ENCODE assay signal across 17 cellular contexts in the genomic region with DNA sequence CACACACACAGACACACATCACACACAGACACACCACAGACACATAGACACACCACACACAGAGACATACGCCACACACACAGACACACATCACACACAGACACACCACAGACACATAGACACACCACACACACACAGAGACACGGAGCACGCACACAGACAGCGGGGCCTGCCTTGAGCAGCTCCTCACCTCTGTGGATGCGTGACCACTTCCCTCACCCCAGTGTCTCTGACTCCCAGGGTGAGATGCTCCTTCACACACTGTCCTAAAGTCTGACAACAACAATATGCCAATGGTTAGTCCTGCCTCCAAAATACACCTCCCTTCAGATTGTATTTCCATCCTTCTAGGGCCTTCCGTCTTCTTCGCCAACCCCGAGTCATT. TPM values are rescaled to one million over a fixed set of nuclear protein-coding genes. Genes with fewer than 3 reads are reported as not detected.
A peak's percentile ranks its signal among the peaks of the same experiment; 100 is the strongest.
DNase-seq lines count a peak whose midpoint lies in the region; ATAC-seq and TF ChIP-seq lines count a peak whose summit lies in the region.
"Had no signal": no experiment of that assay in that cellular context is flagged by ENCODE, and none has a peak within 500 bp of the region (broad histone marks: within the 10 kb centered on the region; RNA-seq: fewer than 3 reads in every experiment).

No MANE protein-coding gene starts in this region.

- H3K36me3 ChIP-seq in SJSA1 (no peaks in the 10 kb centered on the region), smooth muscle cell (ENCODE audit: low read depth) (no peaks in the 10 kb centered on the region)
- H3K36me3 ChIP-seq: right atrium auricular region had no signal

- H3K4me1 ChIP-seq in SJSA1 (replicated peaks), result peaks cover 60% of the 10 kb centered on the region
- peaks cover 21% of the 10 kb centered on the region for H3K4me1 ChIP-seq in smooth muscle cell (ENCODE audit: low read depth)

- H3K27me3 ChIP-seq in SJSA1 (replicated peaks) (no peaks in the 10 kb centered on the region), smooth muscle cell (ENCODE audit: low read depth) (no peaks in the 10 kb centered on the region)
- H3K27me3 ChIP-seq: body of pancreas, right atrium auricular region had no signal

- peak overlapping the region; percentile 92 for H3K9ac ChIP-seq in smooth muscle cell (ENCODE audit: low read depth)

- no peaks in the 10 kb centered on the region for H3K36me3 Mint-ChIP-seq in T-helper 1 cell treated with Interleukin-12 subunit alpha and Interleukin-12 subunit beta and Interleukin-4 antibody, amounts not matched to agents 30 μg/mL and 1 μg/mL, for 36 hours (ENCODE audit: low read depth)
- peaks cover 10% of the 10 kb centered on the region for H3K36me3 Mint-ChIP-seq in endothelial cell (ENCODE audit: low read depth, unreplicated experiment)

- H3K9me3 Mint-ChIP-seq in T-helper 1 cell treated with Interleukin-12 subunit alpha and Interleukin-12 subunit beta and Interleukin-4 antibody, amounts not matched to agents 30 μg/mL and 1 μg/mL, for 36 hours, result no peaks in the 10 kb centered on the region
- H3K9me3 Mint-ChIP-seq in endothelial cell (ENCODE audit: unreplicated experiment), result no peaks in the 10 kb centered on the region

- WGBS in smooth muscle cell (ENCODE audit: low lambda C conversion rate), result 97% methylated on average over 8 of the region's 8 CpGs

- H3K27ac Mint-ChIP-seq in T-helper 1 cell treated with Interleukin-12 subunit alpha and Interleukin-12 subunit beta and Interleukin-4 antibody, amounts not matched to agents 30 μg/mL and 1 μg/mL, for 36 hours, result peak overlapping the region; percentile 65
- H3K27ac Mint-ChIP-seq in endothelial cell (ENCODE audit: unreplicated experiment), result peak overlapping the region; percentile 83

- no peak overlapping the region for H2AFZ ChIP-seq in smooth muscle cell (ENCODE audit: low read depth)

- no peak for DNase-seq in T-helper 1 cell
- no peak for DNase-seq in SJSA1 (ENCODE audit: low read depth in 1 of 2, low spot score in 2 of 2)
- DNase-seq in endothelial cell (ENCODE audit: low spot score), result no peak
- no peak for DNase-seq in smooth muscle cell (lab: John Stamatoyannopoulos, UW; ENCODE audit: unreplicated experiment)
- no peak for DNase-seq in GM19238 (ENCODE audit: insufficient read length, low spot score)
- no peak for DNase-seq in NCI-H187 treated with DMSO at 0.1 percent for 48 hours (lab: John Stamatoyannopoulos, UW)
- DNase-seq: 8988T; body of pancreas; effector memory CD4-positive, alpha-beta T cell; KBM-7; NCI-H146; NCI-H748 treated with DMSO at 0.1 percent for 48 hours; Right ventricle myocardium superior; substantia nigra had no signal

- peak overlapping the region; percentile 90; the same call in 1 of the 2 replicates for H3K27ac ChIP-seq in SJSA1
- peak overlapping the region; percentile 97 for H3K27ac ChIP-seq in smooth muscle cell (ENCODE audit: low read depth)

- no peak overlapping the region for H3K4me3 ChIP-seq in SJSA1
- H3K4me3 ChIP-seq in smooth muscle cell, result no peak overlapping the region
- H3K4me3 ChIP-seq: body of pancreas, right atrium auricular region had no signal

- TF ChIP-seq CTCF in endothelial cell (IDR thresholded peaks at IDR 0.05; ENCODE audit: unreplicated experiment) (no peak), smooth muscle cell (IDR thresholded peaks at IDR 0.05; ENCODE audit: borderline replicate concordance, insufficient read depth, poor library complexity, severe bottlenecking) (no peak)

- no peaks in the 10 kb centered on the region for H3K27me3 Mint-ChIP-seq in T-helper 1 cell treated with Interleukin-12 subunit alpha and Interleukin-12 subunit beta and Interleukin-4 antibody, amounts not matched to agents 30 μg/mL and 1 μg/mL, for 36 hours (ENCODE audit: low read depth)
- peaks cover 15% of the 10 kb centered on the region for H3K27me3 Mint-ChIP-seq in endothelial cell (ENCODE audit: unreplicated experiment)

- peak overlapping the region; percentile 2 for H3K4me3 Mint-ChIP-seq in T-helper 1 cell treated with Interleukin-12 subunit alpha and Interleukin-12 subunit beta and Interleukin-4 antibody, amounts not matched to agents 30 μg/mL and 1 μg/mL, for 36 hours
- peak overlapping the region; percentile 80 for H3K4me3 Mint-ChIP-seq in endothelial cell (ENCODE audit: unreplicated experiment)

- peaks cover 76% of the 10 kb centered on the region for H3K4me1 Mint-ChIP-seq in T-helper 1 cell treated with Interleukin-12 subunit alpha and Interleukin-12 subunit beta and Interleukin-4 antibody, amounts not matched to agents 30 μg/mL and 1 μg/mL, for 36 hours (ENCODE audit: low read depth)
- H3K4me1 Mint-ChIP-seq in endothelial cell (ENCODE audit: unreplicated experiment), result peaks cover 60% of the 10 kb centered on the region

- H3K79me2 ChIP-seq in smooth muscle cell (ENCODE audit: low read depth), result no peaks in the 10 kb centered on the region

- H3F3A ChIP-seq in smooth muscle cell (ENCODE audit: low read depth), result no peaks in the 10 kb centered on the region

- H4K20me1 ChIP-seq in smooth muscle cell (ENCODE audit: low read depth), result no peaks in the 10 kb centered on the region

- H3K9me3 ChIP-seq in SJSA1 (replicated peaks), result no peaks in the 10 kb centered on the region
- H3K9me3 ChIP-seq in smooth muscle cell (replicated peaks; ENCODE audit: low read depth), result no peaks in the 10 kb centered on the region
- H3K9me3 ChIP-seq: body of pancreas, right atrium auricular region had no signal

- H3K4me2 ChIP-seq in smooth muscle cell, result no peak overlapping the region

- ATAC-seq in HG03025 (IDR thresholded peaks at IDR 0.05; ENCODE audit: low FRiP score, unreplicated experiment), result no peak
- ATAC-seq: body of pancreas had no signal

RNA-seq across cellular contexts. Expression of a gene that starts 48.2 kb away (rescaled TPM):
- total RNA-seq in SJSA1 (2014; rRNA removed; shearing (Covaris generic)), result 67.6 and 76.5 TPM in 2 replicates
- 18.0 TPM for total RNA-seq in endothelial cell (ENCODE audit: unreplicated experiment)
- total RNA-seq in smooth muscle cell, result 32.6 and 35.1 TPM in 2 replicates
- polyA plus RNA-seq in smooth muscle cell, result 39.9 and 56.2 TPM in 2 replicates
